ENCODE assay signal across 34 cellular contexts in the genomic region with DNA sequence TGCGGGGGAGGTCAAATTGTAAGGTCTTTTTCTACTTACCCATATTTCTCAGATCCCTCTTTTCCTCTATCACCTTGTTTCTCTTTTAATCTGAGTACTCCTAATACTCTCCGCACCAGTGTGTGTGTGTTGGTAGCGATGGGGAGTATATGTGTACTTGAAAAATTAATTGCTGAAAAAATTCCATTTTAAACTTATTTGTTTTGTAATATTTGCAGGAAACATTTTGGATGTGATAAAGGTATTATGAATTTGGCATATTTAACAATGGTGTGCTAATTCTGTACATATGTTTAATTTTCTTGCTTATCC. TPM values are rescaled to one million over a fixed set of nuclear protein-coding genes. Genes with fewer than 3 reads are reported as not detected.
DNase-seq lines count a peak whose midpoint lies in the region; ATAC-seq, FAIRE-seq and TF ChIP-seq lines count a peak whose summit lies in the region.
"Had no signal": no experiment of that assay in that cellular context is flagged by ENCODE, and none has a peak within 500 bp of the region (broad histone marks: within the 10 kb centered on the region; RNA-seq: fewer than 3 reads in every experiment).

No MANE protein-coding gene starts in this region.

- H3K4me3 Mint-ChIP-seq in activated CD8-positive, alpha-beta T cell treated with anti-CD3 and anti-CD28 coated beads, Interleukin-2, amount 10 ng/mL, durations not matched to agents 7 days and 5 days = no peak overlapping the region
- H3K4me3 Mint-ChIP-seq: CD8-positive, alpha-beta T cell; natural killer cell treated with Interleukin-12 subunit alpha and Interleukin-12 subunit beta and Interleukin-15 and Interleukin-18, amount 100 ng/mL, for 72 hours; T-helper 2 cell treated with Interferon-gamma antibody and Interleukin-4, amounts not matched to agents 5 μg/mL and 100 μg/mL, for 36 hours had no signal

- ATAC-seq in activated CD8-positive, alpha-beta T cell treated with anti-CD3 and anti-CD28 coated beads, Interleukin-2, amount 10 ng/mL, durations not matched to agents 7 days and 5 days = no peak
- ATAC-seq: CD8-positive, alpha-beta T cell; natural killer cell treated with Interleukin-12 subunit alpha and Interleukin-12 subunit beta and Interleukin-15 and Interleukin-18, amount 100 ng/mL, for 72 hours; stimulated activated naive CD8-positive, alpha-beta T cell treated with anti-CD3 and anti-CD28 coated beads, Interleukin-15, Interleukin-2, amounts not matched to agents 100 U/mL and 50 U/mL, for 24 hours had no signal

- TF ChIP-seq RAD21 in liver (IDR thresholded peaks at IDR 0.05) = no peak

- H3F3A ChIP-seq in GM23248 (ENCODE audit: insufficient read depth) = peaks cover 7% of the 10 kb centered on the region; the same call in 1 of the 2 replicates

- TF ChIP-seq CTCF in VCaP (conservative IDR thresholded peaks at IDR 0.05) (no peak), liver (IDR thresholded peaks at IDR 0.05; ENCODE audit: low read depth, low read length, missing input control) (no peak)

- CTCF ChIA-PET in activated CD8-positive, alpha-beta T cell treated with anti-CD3 and anti-CD28 coated beads, Interleukin-2, amount 10 ng/mL, durations not matched to agents 7 days and 5 days (lab: Charles Lee) = no interaction called here

- H3K36me3 Mint-ChIP-seq in activated CD8-positive, alpha-beta T cell treated with anti-CD3 and anti-CD28 coated beads, Interleukin-2, amount 10 ng/mL, durations not matched to agents 7 days and 5 days (ENCODE audit: low read depth) = no peaks in the 10 kb centered on the region
- H3K36me3 Mint-ChIP-seq: CD8-positive, alpha-beta T cell; natural killer cell treated with Interleukin-12 subunit alpha and Interleukin-12 subunit beta and Interleukin-15 and Interleukin-18, amount 100 ng/mL, for 72 hours had no signal

- no peak for FAIRE-seq in HTR-8/SVneo (lab: Jason Lieb, UNC)
- FAIRE-seq: astrocyte, GM18507, small intestine had no signal

- H3K27me3 Mint-ChIP-seq in activated CD8-positive, alpha-beta T cell treated with anti-CD3 and anti-CD28 coated beads, Interleukin-2, amount 10 ng/mL, durations not matched to agents 7 days and 5 days (ENCODE audit: low read depth) = no peaks in the 10 kb centered on the region
- H3K27me3 Mint-ChIP-seq: natural killer cell treated with Interleukin-12 subunit alpha and Interleukin-12 subunit beta and Interleukin-15 and Interleukin-18, amount 100 ng/mL, for 72 hours had no signal

- H3K36me3 ChIP-seq in GM23248 (ENCODE audit: low read depth) = no peaks in the 10 kb centered on the region
- no peaks in the 10 kb centered on the region for H3K36me3 ChIP-seq in liver (ENCODE audit: control insufficient read depth in 4 of 4, insufficient read depth in 3 of 4, low read depth in 1 of 4, low read length in 3 of 4)
- H3K36me3 ChIP-seq in skeletal muscle satellite cell (ENCODE audit: insufficient read depth, low read length) = no peaks in the 10 kb centered on the region
- no peaks in the 10 kb centered on the region for H3K36me3 ChIP-seq in HAP-1 (replicated peaks)
- H3K36me3 ChIP-seq: BE2C, uterus had no signal

- no peak overlapping the region for H3K27ac Mint-ChIP-seq in activated CD8-positive, alpha-beta T cell treated with anti-CD3 and anti-CD28 coated beads, Interleukin-2, amount 10 ng/mL, durations not matched to agents 7 days and 5 days
- H3K27ac Mint-ChIP-seq: CD8-positive, alpha-beta T cell; natural killer cell treated with Interleukin-12 subunit alpha and Interleukin-12 subunit beta and Interleukin-15 and Interleukin-18, amount 100 ng/mL, for 72 hours; T-helper 2 cell treated with Interferon-gamma antibody and Interleukin-4, amounts not matched to agents 5 μg/mL and 100 μg/mL, for 36 hours had no signal

- DNase-seq in GM23248 = no peak
- no peak for DNase-seq in activated CD8-positive, alpha-beta T cell treated with anti-CD3 and anti-CD28 coated beads, Interleukin-2, amount 10 ng/mL, durations not matched to agents 7 days and 5 days
- no peak for DNase-seq in NCI-H69 (lab: John Stamatoyannopoulos, UW)
- DNase-seq in HAP-1 (ENCODE audit: low spot score in 2 of 2) = no peak
- DNase-seq in HTR-8/SVneo (ENCODE audit: insufficient read length, low spot score) = no peak
- DNase-seq: activated CD4-positive, alpha-beta T cell treated with anti-CD3 and anti-CD28 coated beads for 48 hours; activated gamma-delta T cell; activated T-cell treated with anti-CD3 and anti-CD28 coated beads, Interleukin-2, amount 50 U/mL, for 1 hour; BE2C; CD8-positive, alpha-beta T cell; cortex of kidney; effector memory CD4-positive, alpha-beta T cell; erythroblast; H7; IMR-90; islet precursor cell; NCI-H1048; NCI-H1694; NCI-H446; NCI-H774; SIG-M5; small intestine; stimulated activated naive CD8-positive, alpha-beta T cell treated with anti-CD3 and anti-CD28 coated beads, Interleukin-15, Interleukin-2, amounts not matched to agents 100 U/mL and 50 U/mL, for 24 hours; testis; uterus had no signal

- H3K4me1 ChIP-seq in GM23248 (ENCODE audit: insufficient read depth) (peaks cover 22% of the 10 kb centered on the region), liver (ENCODE audit: control insufficient read depth in 4 of 4, insufficient read depth in 4 of 4, low read length in 3 of 4) (peaks cover 0 to 22% (median 14%) of the 10 kb centered on the region in 4 donors), skeletal muscle satellite cell (ENCODE audit: control insufficient read depth, insufficient read depth, low read length) (peaks cover 16% of the 10 kb centered on the region), HAP-1 (peaks cover 7% of the 10 kb centered on the region)
- H3K4me1 ChIP-seq: BE2C, testis, uterus had no signal

- H3K9me3 Mint-ChIP-seq in activated CD8-positive, alpha-beta T cell treated with anti-CD3 and anti-CD28 coated beads, Interleukin-2, amount 10 ng/mL, durations not matched to agents 7 days and 5 days (ENCODE audit: insufficient read depth) = no peaks in the 10 kb centered on the region
- H3K9me3 Mint-ChIP-seq: CD8-positive, alpha-beta T cell; natural killer cell treated with Interleukin-12 subunit alpha and Interleukin-12 subunit beta and Interleukin-15 and Interleukin-18, amount 100 ng/mL, for 72 hours; T-helper 2 cell treated with Interferon-gamma antibody and Interleukin-4, amounts not matched to agents 5 μg/mL and 100 μg/mL, for 36 hours had no signal

- no peaks in the 10 kb centered on the region for H4K20me1 ChIP-seq in GM23248 (ENCODE audit: insufficient read depth)

- in situ Hi-C loops in GM23248 (cut with MboI) = no loop called here
- in situ Hi-C loops in HAP-1 (cut with MboI; ENCODE audit: low sequenced_read_pairs) = no loop called here

- POLR2A ChIA-PET in activated CD8-positive, alpha-beta T cell treated with anti-CD3 and anti-CD28 coated beads, Interleukin-2, amount 10 ng/mL, durations not matched to agents 7 days and 5 days (lab: Charles Lee) = no interaction called here

- H3K4me2 ChIP-seq in GM23248 (ENCODE audit: unreplicated experiment) (peak overlapping the region; percentile 74), skeletal muscle satellite cell (ENCODE audit: low read length) (peak overlapping the region; percentile 71)

- WGBS in GM23248 (ENCODE audit: low coverage in 1 of 2, low lambda C conversion rate in 2 of 2, missing lambda C conversion rate in 2 of 2), 2 experiments = 95 to 98% methylated on average over 3 of the region's 3 CpGs
- 71% methylated on average over 3 of the region's 3 CpGs for WGBS in liver

- H3K9ac ChIP-seq in GM23248 = peak overlapping the region; percentile 54; the same call in 1 of the 2 replicates
- peak overlapping the region in 1 of 2 donors; percentile 42 for H3K9ac ChIP-seq in liver (ENCODE audit: low read depth in 1 of 2, low read length in 2 of 2)
- no peak overlapping the region for H3K9ac ChIP-seq in skeletal muscle satellite cell (ENCODE audit: low read depth, low read length)

- H3K4me1 Mint-ChIP-seq in activated CD8-positive, alpha-beta T cell treated with anti-CD3 and anti-CD28 coated beads, Interleukin-2, amount 10 ng/mL, durations not matched to agents 7 days and 5 days (ENCODE audit: low read depth) = no peaks in the 10 kb centered on the region

- H3K9me2 ChIP-seq in GM23248 (ENCODE audit: insufficient read depth) = no peaks in the 10 kb centered on the region

- peak overlapping the region; percentile 64 for H3K4me3 ChIP-seq in GM23248
- H3K4me3 ChIP-seq in liver (ENCODE audit: low read depth in 1 of 3, low read length in 3 of 3) = peak overlapping the region; percentile 49 to 61 (median 53)
- H3K4me3 ChIP-seq in skeletal muscle satellite cell (ENCODE audit: low read length) = no peak overlapping the region
- no peak overlapping the region for H3K4me3 ChIP-seq in HAP-1
- H3K4me3 ChIP-seq: lung, testis, uterus had no signal

- H3K27me3 ChIP-seq in GM23248 (replicated peaks; ENCODE audit: insufficient read depth) (no peaks in the 10 kb centered on the region), liver (ENCODE audit: control insufficient read depth in 4 of 4, insufficient read depth in 4 of 4, low read length in 3 of 4) (no peaks in the 10 kb centered on the region), skeletal muscle satellite cell (ENCODE audit: control insufficient read depth, insufficient read depth, low read length) (no peaks in the 10 kb centered on the region), HAP-1 (ENCODE audit: low read depth) (no peaks in the 10 kb centered on the region)
- H3K27me3 ChIP-seq: BE2C, testis, uterus had no signal

- H3K27ac ChIP-seq in GM23248 (no peak overlapping the region), VCaP (peak overlapping the region; percentile 20; the same call in 1 of the 2 replicates), liver (ENCODE audit: low read depth in 1 of 2, low read length in 2 of 2) (peak overlapping the region in 1 of 2 donors; percentile 48)
- H3K27ac ChIP-seq: testis, uterus had no signal

- no peaks in the 10 kb centered on the region for H3K79me2 ChIP-seq in GM23248 (ENCODE audit: insufficient read depth)

- no peaks in the 10 kb centered on the region for H3K9me3 ChIP-seq in GM23248 (ENCODE audit: low read depth)
- no peaks in the 10 kb centered on the region for H3K9me3 ChIP-seq in liver (ENCODE audit: control insufficient read depth in 4 of 4, low read length in 3 of 4)
- no peaks in the 10 kb centered on the region for H3K9me3 ChIP-seq in skeletal muscle satellite cell (replicated peaks; ENCODE audit: low read length)
- H3K9me3 ChIP-seq in HAP-1 = no peaks in the 10 kb centered on the region
- H3K9me3 ChIP-seq: BE2C, testis, uterus had no signal

- H2AFZ ChIP-seq in GM23248 = peak overlapping the region; percentile 85

TF ChIP-seq in liver, 16 proteins besides CTCF, POLR2A, EP300 and RAD21:
- TF ChIP-seq YY1 (IDR thresholded peaks at IDR 0.05) (peak; percentile 1), SP1 (IDR thresholded peaks at IDR 0.05) (no peak), FOXA1 (IDR thresholded peaks at IDR 0.05) (no peak)

RNA-seq across cellular contexts. Expression of a gene that starts 48.1 kb away (rescaled TPM):
- not detected in 2 replicates for total RNA-seq in GM23248 (2014; rRNA removed; shearing (Covaris generic))
- polyA plus RNA-seq in GM23248 (2016; fragmentation: Nextera tagmentation; extraction: Ambion mirVana) = not detected in 2 replicates
- 1 to 10 TPM; 2.0 to 2.3 TPM for total RNA-seq in liver
- 1 to 10 TPM; 4.1 to 6.0 TPM for polyA plus RNA-seq in liver
- 0.66 TPM in 1 of 2 replicates, not detected in the other for total RNA-seq in skeletal muscle satellite cell (2012; rRNA removed)
- total RNA-seq in activated CD8-positive, alpha-beta T cell treated with anti-CD3 and anti-CD28 coated beads, Interleukin-2, amount 10 ng/mL, durations not matched to agents 7 days and 5 days = not detected
- total RNA-seq: astrocyte; CD8-positive, alpha-beta T cell; H7; IMR-90; mononuclear cell; natural killer cell treated with Interleukin-12 subunit alpha and Interleukin-12 subunit beta and Interleukin-15 and Interleukin-18, amount 100 ng/mL, for 72 hours; uterus had no signal
- polyA plus RNA-seq: IMR-90 had no signal

Comparison
In these comparisons a context has a peak if more than half of its experiments do, and no peak if none do; other contexts are left out.
1. H3K4me3 ChIP-seq: peak in GM23248 (single experiment) and liver (3 of 3); none in skeletal muscle satellite cell (single experiment) and HAP-1 (single experiment).